In genomic region chr6:34300332-34300751, GRCh38 we compare ENCODE assay signal across 16 cellular contexts. TPM values are rescaled to one million over a fixed set of nuclear protein-coding genes. Genes with fewer than 3 reads are reported as not detected.
DNase-seq lines count a peak whose midpoint lies in the region; ATAC-seq and TF ChIP-seq lines count a peak whose summit lies in the region.
"Had no signal": no experiment of that assay in that cellular context is flagged by ENCODE, and none has a peak within 500 bp of the region (broad histone marks: within the 10 kb centered on the region; RNA-seq: fewer than 3 reads in every experiment).

No MANE protein-coding gene starts in this region.

- H3K27ac Mint-ChIP-seq in endothelial cell (ENCODE audit: unreplicated experiment) (peak overlapping the region; percentile 59), nephron progenitor cell (peak overlapping the region; percentile 54)
- H3K27ac Mint-ChIP-seq: activated naive CD4-positive, alpha-beta T cell treated with anti-CD3 and anti-CD28 coated beads for 36 hours had no signal

- peak; percentile 33 for ATAC-seq in HG02973 (IDR thresholded peaks at IDR 0.05; ENCODE audit: unreplicated experiment)
- ATAC-seq in HG03045 (IDR thresholded peaks at IDR 0.05; ENCODE audit: unreplicated experiment), result no peak
- ATAC-seq: body of pancreas had no signal

- peaks cover 7% of the 10 kb centered on the region; the same call in 1 of the 2 replicates for H3K36me3 ChIP-seq in WERI-Rb-1

- TF ChIP-seq CTCF in endothelial cell (IDR thresholded peaks at IDR 0.05; ENCODE audit: unreplicated experiment) (no peak), nephron progenitor cell (IDR thresholded peaks at IDR 0.05) (no peak), WERI-Rb-1 (IDR thresholded peaks at IDR 0.05; ENCODE audit: low read depth, low read length) (no peak)

- H3K9me3 Mint-ChIP-seq in endothelial cell (ENCODE audit: unreplicated experiment), result no peaks in the 10 kb centered on the region
- H3K9me3 Mint-ChIP-seq in nephron progenitor cell, result no peaks in the 10 kb centered on the region
- H3K9me3 Mint-ChIP-seq: activated naive CD4-positive, alpha-beta T cell treated with anti-CD3 and anti-CD28 coated beads for 36 hours had no signal

- H3K4me3 Mint-ChIP-seq in endothelial cell (ENCODE audit: unreplicated experiment), result no peak overlapping the region
- H3K4me3 Mint-ChIP-seq in nephron progenitor cell, result no peak overlapping the region
- H3K4me3 Mint-ChIP-seq: activated naive CD4-positive, alpha-beta T cell treated with anti-CD3 and anti-CD28 coated beads for 36 hours had no signal

- H3K4me3 ChIP-seq in WERI-Rb-1 (ENCODE audit: low read depth, low read length), result no peak overlapping the region
- H3K4me3 ChIP-seq: body of pancreas had no signal

- H3K27ac ChIP-seq in WERI-Rb-1, result no peak overlapping the region
- H3K27ac ChIP-seq: VCaP had no signal

- H3K27me3 Mint-ChIP-seq in endothelial cell (ENCODE audit: unreplicated experiment) (peaks cover 3% of the 10 kb centered on the region), nephron progenitor cell (ENCODE audit: low read depth, poor library complexity) (no peaks in the 10 kb centered on the region)

- peaks cover 21% of the 10 kb centered on the region for H3K4me1 Mint-ChIP-seq in endothelial cell (ENCODE audit: unreplicated experiment)
- no peaks in the 10 kb centered on the region for H3K4me1 Mint-ChIP-seq in nephron progenitor cell

- H3K9me3 ChIP-seq in WERI-Rb-1 (ENCODE audit: severe bottlenecking), result no peaks in the 10 kb centered on the region
- H3K9me3 ChIP-seq: body of pancreas had no signal

- DNase-seq in CD1c-positive myeloid dendritic cell (ENCODE audit: extremely low spot score), result peak; percentile 67
- no peak for DNase-seq in endothelial cell (ENCODE audit: low spot score)
- no peak for DNase-seq in nephron progenitor cell
- DNase-seq in inferior parietal cortex (ENCODE audit: extremely low spot score), result no peak
- no peak for DNase-seq in activated CD4-positive, alpha-beta T cell treated with anti-CD3 and anti-CD28 coated beads, Interleukin-2, amount 50 U/mL, for 48 hours
- DNase-seq in WERI-Rb-1, result no peak
- DNase-seq: activated naive CD4-positive, alpha-beta T cell treated with anti-CD3 and anti-CD28 coated beads for 36 hours; AML-193; GOT3; hippocampal formation; NCI-H187; NCI-H446 had no signal

- peaks cover 3% of the 10 kb centered on the region for H3K36me3 Mint-ChIP-seq in endothelial cell (ENCODE audit: low read depth, unreplicated experiment)
- H3K36me3 Mint-ChIP-seq in nephron progenitor cell (ENCODE audit: low read depth), result peaks cover 12% of the 10 kb centered on the region

- no peaks in the 10 kb centered on the region for H3K27me3 ChIP-seq in WERI-Rb-1 (ENCODE audit: insufficient read depth, low read depth, severe bottlenecking)
- H3K27me3 ChIP-seq: body of pancreas had no signal

RNA-seq across cellular contexts. Expression of gene SMIM29, which starts 51.5 kb away (rescaled TPM):
- total RNA-seq in endothelial cell (ENCODE audit: unreplicated experiment), result 44.3 TPM
